In the genomic region with DNA sequence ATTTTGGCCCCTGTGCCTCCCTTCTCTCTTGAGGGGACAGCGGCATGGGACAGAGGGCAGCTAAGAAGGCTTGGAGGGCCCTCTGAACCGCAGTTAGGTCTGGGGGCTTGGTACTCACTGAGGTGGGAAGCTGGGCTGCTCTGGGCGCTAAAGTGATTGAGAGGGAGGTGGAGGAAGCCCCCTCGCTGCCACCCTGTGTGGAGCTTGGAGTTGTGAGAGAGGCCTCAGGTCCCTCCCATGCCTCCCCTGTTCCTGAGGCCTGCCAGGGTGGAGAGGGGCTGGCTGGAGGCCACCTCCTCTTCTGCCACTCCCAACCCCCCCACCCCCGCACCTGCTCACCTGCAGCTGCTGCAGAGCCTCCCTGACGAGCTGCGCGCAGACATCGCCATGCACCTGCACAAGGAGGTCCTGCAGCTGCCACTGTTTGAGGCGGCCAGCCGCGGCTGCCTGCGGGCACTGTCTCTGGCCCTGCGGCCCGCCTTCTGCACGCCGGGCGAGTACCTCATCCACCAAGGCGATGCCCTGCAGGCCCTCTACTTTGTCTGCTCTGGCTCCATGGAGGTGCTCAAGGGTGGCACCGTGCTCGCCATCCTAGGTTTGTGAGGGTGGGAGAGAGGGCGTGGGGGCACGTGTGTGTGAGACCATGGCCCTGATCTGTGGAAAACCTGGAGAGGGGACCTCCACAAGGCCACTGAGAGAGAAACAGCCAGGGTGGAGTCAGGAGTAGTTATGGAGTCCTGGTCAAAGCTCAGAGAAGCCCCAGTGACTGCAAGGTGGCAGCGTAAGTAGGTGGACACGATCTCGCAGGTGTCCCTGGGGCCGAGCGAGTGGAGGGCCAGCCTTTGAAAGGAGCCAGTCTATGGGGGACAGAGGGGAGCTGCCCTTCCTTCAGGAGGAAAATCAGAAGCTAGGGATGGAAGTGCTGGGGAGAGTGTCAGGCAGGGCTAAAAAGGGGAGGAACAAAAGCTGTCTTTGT, we compare ENCODE assay signal across 1 cellular context.
TF ChIP-seq lines count a peak whose summit lies in the region.

No MANE protein-coding gene starts in this region.

TF ChIP-seq in HepG2, 621 proteins besides CTCF, POLR2A, EP300 and RAD21 (continued from another document):
- TF ChIP-seq ZNF687 (CRISPR knock-in tag; IDR thresholded peaks at IDR 0.05) (peak; percentile 26; the same call in 1 of the 2 replicates), ZEB1 (IDR thresholded peaks at IDR 0.05; ENCODE audit: insufficient replicate concordance, low read depth) (peak; percentile 19), ELF1 (CRISPR knock-in tag; IDR thresholded peaks at IDR 0.05) (no peak), HOXA9 (CRISPR knock-in tag; IDR thresholded peaks at IDR 0.05; ENCODE audit: borderline replicate concordance) (no peak), POLR2AphosphoS2 (IDR thresholded peaks at IDR 0.05; ENCODE audit: low read depth, low read length) (no peak), ZNF235 (CRISPR knock-in tag; IDR thresholded peaks at IDR 0.05; ENCODE audit: borderline replicate concordance) (no peak), IRF1 (CRISPR knock-in tag; IDR thresholded peaks at IDR 0.05; ENCODE audit: low read depth) (no peak), NFAT5 (CRISPR knock-in tag; IDR thresholded peaks at IDR 0.05) (no peak), THYN1 (CRISPR knock-in tag; IDR thresholded peaks at IDR 0.05; ENCODE audit: borderline replicate concordance, low read depth) (no peak), ZBTB7B (CRISPR knock-in tag; IDR thresholded peaks at IDR 0.05) (0 out of 2 replicates have a peak, but pooled peaks have one; percentile 1), NCOR1 (IDR thresholded peaks at IDR 0.05; ENCODE audit: borderline replicate concordance, low read length) (no peak), CBX1 (IDR thresholded peaks at IDR 0.05; ENCODE audit: low read depth) (no peak), GATA4 (IDR thresholded peaks at IDR 0.05; ENCODE audit: borderline replicate concordance, low read depth) (no peak), ZFX (CRISPR knock-in tag; IDR thresholded peaks at IDR 0.05; ENCODE audit: low read depth) (0 out of 2 replicates have a peak, but pooled peaks have one; percentile 8), ZNF891 (CRISPR knock-in tag; IDR thresholded peaks at IDR 0.05) (0 out of 2 replicates have a peak, but pooled peaks have one; percentile 27), RBFOX2 (IDR thresholded peaks at IDR 0.05; ENCODE audit: low read depth, low read length) (no peak), ZNF446 (CRISPR knock-in tag; IDR thresholded peaks at IDR 0.05) (no peak), RFX3 (CRISPR knock-in tag; IDR thresholded peaks at IDR 0.05) (no peak)
- TF ChIP-seq, protein P1, sequence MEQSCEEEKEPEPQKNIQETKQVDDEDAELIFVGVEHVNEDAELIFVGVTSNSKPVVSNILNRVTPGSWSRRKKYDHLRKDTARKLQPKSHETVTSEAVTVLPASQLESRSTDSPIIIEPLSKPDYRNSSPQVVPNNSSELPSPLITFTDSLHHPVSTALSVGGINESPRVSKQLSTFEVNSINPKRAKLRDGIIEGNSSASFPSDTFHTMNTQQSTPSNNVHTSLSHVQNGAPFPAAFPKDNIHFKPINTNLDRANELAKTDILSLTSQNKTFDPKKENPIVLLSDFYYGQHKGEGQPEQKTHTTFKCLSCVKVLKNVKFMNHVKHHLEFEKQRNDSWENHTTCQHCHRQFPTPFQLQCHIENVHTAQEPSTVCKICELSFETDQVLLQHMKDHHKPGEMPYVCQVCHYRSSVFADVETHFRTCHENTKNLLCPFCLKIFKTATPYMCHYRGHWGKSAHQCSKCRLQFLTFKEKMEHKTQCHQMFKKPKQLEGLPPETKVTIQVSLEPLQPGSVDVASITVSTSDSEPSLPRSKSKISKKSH (CRISPR knock-in tag; IDR thresholded peaks at IDR 0.05; ENCODE audit: borderline replicate concordance), result peak; percentile 42; the same call in 1 of the 2 replicates
- TF ChIP-seq, protein P2, sequence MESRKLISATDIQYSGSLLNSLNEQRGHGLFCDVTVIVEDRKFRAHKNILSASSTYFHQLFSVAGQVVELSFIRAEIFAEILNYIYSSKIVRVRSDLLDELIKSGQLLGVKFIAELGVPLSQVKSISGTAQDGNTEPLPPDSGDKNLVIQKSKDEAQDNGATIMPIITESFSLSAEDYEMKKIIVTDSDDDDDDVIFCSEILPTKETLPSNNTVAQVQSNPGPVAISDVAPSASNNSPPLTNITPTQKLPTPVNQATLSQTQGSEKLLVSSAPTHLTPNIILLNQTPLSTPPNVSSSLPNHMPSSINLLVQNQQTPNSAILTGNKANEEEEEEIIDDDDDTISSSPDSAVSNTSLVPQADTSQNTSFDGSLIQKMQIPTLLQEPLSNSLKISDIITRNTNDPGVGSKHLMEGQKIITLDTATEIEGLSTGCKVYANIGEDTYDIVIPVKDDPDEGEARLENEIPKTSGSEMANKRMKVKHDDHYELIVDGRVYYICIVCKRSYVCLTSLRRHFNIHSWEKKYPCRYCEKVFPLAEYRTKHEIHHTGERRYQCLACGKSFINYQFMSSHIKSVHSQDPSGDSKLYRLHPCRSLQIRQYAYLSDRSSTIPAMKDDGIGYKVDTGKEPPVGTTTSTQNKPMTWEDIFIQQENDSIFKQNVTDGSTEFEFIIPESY (CRISPR knock-in tag; IDR thresholded peaks at IDR 0.05), result peak; percentile 21; the same call in 1 of the 2 replicates
